In the genomic region with DNA sequence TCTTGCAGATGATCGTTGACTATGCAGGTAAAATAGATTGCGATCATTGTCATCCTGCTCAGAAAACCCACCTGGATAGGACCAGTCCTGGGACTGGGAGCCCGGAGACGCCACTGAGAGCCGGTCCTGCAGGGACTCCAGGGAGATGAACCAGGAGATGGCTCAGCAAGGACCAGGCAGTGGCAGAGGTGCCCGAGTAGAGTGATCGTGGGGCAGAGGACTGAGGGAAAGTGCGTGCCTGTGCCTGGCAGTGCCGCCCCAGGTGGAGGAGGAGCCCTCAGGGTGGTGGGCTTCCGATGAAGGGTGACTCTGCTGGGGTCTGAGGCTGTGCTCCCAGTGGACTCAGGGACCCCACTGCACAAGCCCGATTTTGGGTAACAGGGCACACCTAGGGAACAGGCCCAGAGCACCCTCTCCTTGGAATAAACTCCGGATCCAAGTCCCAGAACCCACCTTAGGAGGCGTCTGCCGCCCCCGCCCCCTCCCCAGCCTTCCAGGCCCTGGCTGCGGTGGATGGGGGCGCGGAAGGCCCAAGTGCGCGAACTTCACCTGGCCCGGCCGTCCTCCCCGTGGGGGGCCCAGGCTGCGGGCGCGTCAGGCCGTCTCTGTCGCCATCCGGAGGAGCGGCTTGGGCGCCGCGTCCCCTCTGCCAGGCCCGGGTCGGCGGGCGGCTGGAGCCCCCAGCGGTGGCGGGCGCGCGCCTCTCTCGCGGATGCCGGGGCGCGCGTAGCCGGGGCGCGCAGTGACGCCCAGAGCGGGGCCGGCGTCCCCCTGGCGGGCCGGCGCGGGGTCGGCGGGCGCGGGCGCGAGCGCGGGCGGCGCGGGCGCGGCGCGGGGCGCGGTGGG, we compare ENCODE assay signal across 14 cellular contexts.
DNase-seq lines count a peak whose midpoint lies in the region; ATAC-seq and TF ChIP-seq lines count a peak whose summit lies in the region.
"Had no signal": no experiment of that assay in that cellular context is flagged by ENCODE, and none has a peak within 500 bp of the region (broad histone marks: within the 10 kb centered on the region; RNA-seq: fewer than 3 reads in every experiment).

No MANE protein-coding gene starts in this region.

- H3K27me3 ChIP-seq in SK-N-SH (ENCODE audit: insufficient read depth), result peaks cover 51% of the 10 kb centered on the region; the same call in 1 of the 2 replicates

- H3K36me3 ChIP-seq in SK-N-SH (replicated peaks in 1 of 2; ENCODE audit: control insufficient read depth in 1 of 2, insufficient read depth in 2 of 2, low read length in 1 of 2) (no peaks in the 10 kb centered on the region), mesodermal cell (ENCODE audit: control insufficient read depth, insufficient read depth, low read length) (no peaks in the 10 kb centered on the region)

- no peaks in the 10 kb centered on the region for H4K20me1 ChIP-seq in SK-N-SH (ENCODE audit: insufficient read depth)

- H3K9me3 ChIP-seq in SK-N-SH (no peaks in the 10 kb centered on the region), mesodermal cell (ENCODE audit: control insufficient read depth, low read length) (no peaks in the 10 kb centered on the region)

- H3K36me3 Mint-ChIP-seq in brain, result no peaks in the 10 kb centered on the region
- H3K36me3 Mint-ChIP-seq in type B pancreatic cell, result no peaks in the 10 kb centered on the region
- no peaks in the 10 kb centered on the region for H3K36me3 Mint-ChIP-seq in stimulated activated memory B cell treated with anti-CD40 and anti-IgM and Interleukin-4, amounts not matched to agents 10 μg/mL and 1 μg/mL and 100 μg/mL, for 72 hours

- peaks cover 6% of the 10 kb centered on the region for H3F3A ChIP-seq in SK-N-SH (replicated peaks; ENCODE audit: insufficient read depth)

- H3K4me1 ChIP-seq in SK-N-SH (ENCODE audit: control insufficient read depth in 1 of 2, insufficient read depth in 2 of 2, low read depth in 1 of 2, low read length in 1 of 2) (no peaks in the 10 kb centered on the region; a peak in 1 of 4 replicates), mesodermal cell (ENCODE audit: control insufficient read depth, insufficient read depth, low read length, poor library complexity, severe bottlenecking) (peaks cover 12% of the 10 kb centered on the region)
- H3K4me1 ChIP-seq: parathyroid adenoma had no signal

- H2AFZ ChIP-seq in SK-N-SH (ENCODE audit: low read depth), result no peak overlapping the region
- H2AFZ ChIP-seq: parathyroid adenoma had no signal

- TF ChIP-seq CTCF in SK-N-SH (IDR thresholded peaks at IDR 0.05), result no peak
- no peak for TF ChIP-seq CTCF in brain (conservative IDR thresholded peaks at IDR 0.05)
- TF ChIP-seq CTCF in type B pancreatic cell (conservative IDR thresholded peaks at IDR 0.05), result peak; percentile 13

- H3K4me3 ChIP-seq in SK-N-SH (ENCODE audit: low read depth in 2 of 2, low read length in 1 of 2) (no peak overlapping the region), mesodermal cell (ENCODE audit: extremely low read depth, insufficient read depth, low read length, poor library complexity, severe bottlenecking) (peak overlapping the region; percentile 8)

- no peak for TF ChIP-seq EP300 in SK-N-SH (IDR thresholded peaks at IDR 0.05; ENCODE audit: borderline replicate concordance in 1 of 2, low read depth in 1 of 2, low read length in 1 of 2)

- H3K4me1 Mint-ChIP-seq in brain, result peaks cover 64% of the 10 kb centered on the region
- peaks cover 19% of the 10 kb centered on the region for H3K4me1 Mint-ChIP-seq in type B pancreatic cell (ENCODE audit: unreplicated experiment)
- peaks cover 9% of the 10 kb centered on the region for H3K4me1 Mint-ChIP-seq in stimulated activated memory B cell treated with anti-CD40 and anti-IgM and Interleukin-4, amounts not matched to agents 10 μg/mL and 1 μg/mL and 100 μg/mL, for 72 hours

- CTCF ChIA-PET in SK-N-SH (lab: Yijun Ruan, JAX), result no interaction called here

- H3K9me2 ChIP-seq in SK-N-SH, result no peaks in the 10 kb centered on the region

- WGBS in SK-N-SH (ENCODE audit: low lambda C conversion rate), result 21% methylated on average over 34 of the region's 76 CpGs
- WGBS in mesodermal cell (ENCODE audit: insufficient coverage in 2 of 2), 2 experiments, result 17 to 18% methylated on average over 57 to 58 of the region's 76 CpGs

- H3K4me3 Mint-ChIP-seq in brain, result peak overlapping the region; percentile 60 to 81 (median 73)
- H3K4me3 Mint-ChIP-seq in type B pancreatic cell, result peak overlapping the region; percentile 83
- no peak overlapping the region for H3K4me3 Mint-ChIP-seq in stimulated activated memory B cell treated with anti-CD40 and anti-IgM and Interleukin-4, amounts not matched to agents 10 μg/mL and 1 μg/mL and 100 μg/mL, for 72 hours

- H3K79me2 ChIP-seq in SK-N-SH (ENCODE audit: insufficient read depth), result no peaks in the 10 kb centered on the region
- H3K79me2 ChIP-seq: parathyroid adenoma had no signal

- H3K27ac Mint-ChIP-seq in brain (peak overlapping the region; percentile 34 to 94 (median 82)), type B pancreatic cell (peak overlapping the region; percentile 50)
- H3K27ac Mint-ChIP-seq in stimulated activated memory B cell treated with anti-CD40 and anti-IgM and Interleukin-4, amounts not matched to agents 10 μg/mL and 1 μg/mL and 100 μg/mL, for 72 hours, result no peak overlapping the region

- DNase-seq in SK-N-SH (peak; percentile 54), type B pancreatic cell (ENCODE audit: extremely low spot score, unreplicated experiment) (peak; percentile 72), SHP77 (lab: John Stamatoyannopoulos, UW) (no peak), NCI-H69 (lab: John Stamatoyannopoulos, UW) (no peak)
- DNase-seq: activated CD4-positive, alpha-beta T cell treated with anti-CD3 and anti-CD28 coated beads, Interleukin-2, amount 50 U/mL, for 48 hours; activated gamma-delta T cell treated with Interleukin-2 at 50 U/mL for 16 hours; cerebellar nuclear complex; left ventricle myocardium superior; NK-92 treated with Interleukin-12 subunit alpha and Interleukin-12 subunit beta, amount 100 ng/mL, for 24 hours had no signal

- TF ChIP-seq RAD21 in SK-N-SH (IDR thresholded peaks at IDR 0.05; ENCODE audit: low read length), result no peak

- H3K4me2 ChIP-seq in SK-N-SH, result no peak overlapping the region

- H3K9me3 Mint-ChIP-seq in brain, result peaks cover 0 to 11% (median 0%) of the 10 kb centered on the region in 5 experiments
- H3K9me3 Mint-ChIP-seq in type B pancreatic cell, result no peaks in the 10 kb centered on the region
- H3K9me3 Mint-ChIP-seq in stimulated activated memory B cell treated with anti-CD40 and anti-IgM and Interleukin-4, amounts not matched to agents 10 μg/mL and 1 μg/mL and 100 μg/mL, for 72 hours, result no peaks in the 10 kb centered on the region

- peaks cover 12% of the 10 kb centered on the region for H3K27me3 Mint-ChIP-seq in brain
- peaks cover 69% of the 10 kb centered on the region for H3K27me3 Mint-ChIP-seq in type B pancreatic cell
- peaks cover 76% of the 10 kb centered on the region for H3K27me3 Mint-ChIP-seq in stimulated activated memory B cell treated with anti-CD40 and anti-IgM and Interleukin-4, amounts not matched to agents 10 μg/mL and 1 μg/mL and 100 μg/mL, for 72 hours

- POLR2A ChIA-PET in SK-N-SH (lab: Yijun Ruan, JAX), result no interaction called here

- no peak overlapping the region for H3K27ac ChIP-seq in SK-N-SH (ENCODE audit: low read depth in 2 of 2, low read length in 1 of 2)
- no peak overlapping the region for H3K27ac ChIP-seq in mesodermal cell (ENCODE audit: low read depth, low read length, severe bottlenecking)
- H3K27ac ChIP-seq: parathyroid adenoma had no signal

- no peak overlapping the region for H3K9ac ChIP-seq in SK-N-SH
- H3K9ac ChIP-seq: parathyroid adenoma had no signal

- no peak for ATAC-seq in SK-N-SH treated with all-trans-retinoic acid at 6 μM for 48 hours
- ATAC-seq in stimulated activated memory B cell treated with anti-CD40 and anti-IgM and Interleukin-4, amounts not matched to agents 10 μg/mL and 1 μg/mL and 100 μg/mL, for 72 hours, result no peak
- ATAC-seq: left ventricle myocardium superior had no signal

TF ChIP-seq in SK-N-SH, 30 proteins besides CTCF, POLR2A, EP300 and RAD21 (continues in another document):
- TF ChIP-seq TAF1 (IDR thresholded peaks at IDR 0.05; ENCODE audit: borderline replicate concordance, low read depth, low read length), result no peak

TF ChIP-seq in SK-N-SH treated with all-trans-retinoic acid at 6 μM for 48 hours, 23 proteins besides CTCF, POLR2A, EP300 and RAD21:
- TF ChIP-seq ARNTL (CRISPR knock-in tag; IDR thresholded peaks at IDR 0.05; ENCODE audit: borderline replicate concordance, low read depth), result no peak

Comparison
In these comparisons a context has a peak if more than half of its experiments do, and no peak if none do; other contexts are left out.
1. DNase-seq: peak in SK-N-SH (single experiment) and type B pancreatic cell (single experiment); none in SHP77 (0 of 2) and NCI-H69 (single experiment).